ENCODE assay signal across 1 cellular context in genomic region chr17:46764335-46764708, GRCh38.
TF ChIP-seq lines count a peak whose summit lies in the region.

No MANE protein-coding gene starts in this region.

TF ChIP-seq in K562, 482 proteins besides CTCF, POLR2A, EP300 and RAD21:
- TF ChIP-seq ZNF592 (IDR thresholded peaks at IDR 0.05), result peak; percentile 34; the same call in 1 of the 2 replicates
- TF ChIP-seq TBP (optimal IDR thresholded peaks at IDR 0.05; ENCODE audit: low read depth, low read length), result peak; percentile 6
- TF ChIP-seq NEUROD1 (IDR thresholded peaks at IDR 0.05; ENCODE audit: borderline replicate concordance, low read depth, low read length, partially characterized antibody), result no peak
